In genomic region chr10:71865561-71866041, GRCh38 we compare ENCODE assay signal across 18 cellular contexts.
"Had no signal": no experiment of that assay in that cellular context is flagged by ENCODE, and none has a peak within 500 bp of the region (broad histone marks: within the 10 kb centered on the region; RNA-seq: fewer than 3 reads in every experiment).

No MANE protein-coding gene starts in this region.

- H3K4me1 ChIP-seq: prostate gland had no signal

- H3K27me3 ChIP-seq: esophagus muscularis mucosa, right lobe of liver, suprapubic skin, upper lobe of left lung had no signal

- DNase-seq: activated CD4-positive, alpha-beta T cell treated with anti-CD3 and anti-CD28 coated beads for 36 hours; activated CD8-positive, alpha-beta memory T cell treated with anti-CD3 and anti-CD28 coated beads, Interleukin-2, amount 50 U/mL, for 4 hours; activated CD8-positive, alpha-beta T cell treated with anti-CD3 and anti-CD28 coated beads for 36 hours; activated naive CD8-positive, alpha-beta T cell treated with anti-CD3 and anti-CD28 coated beads, Interleukin-2, amount 10 ng/mL, durations not matched to agents 7 days and 5 days; activated T-cell treated with anti-CD3 and anti-CD28 coated beads, Interleukin-2, amount 50 U/mL, for 72 hours; occipital lobe; right lobe of liver; stimulated activated CD4-positive, alpha-beta T cell treated with anti-CD3 and anti-CD28 coated beads, Interleukin-2, amount 100 ng/mL, for 48 hours; stimulated activated naive CD8-positive, alpha-beta T cell treated with anti-CD3 and anti-CD28 coated beads, Interleukin-15, Interleukin-2, amounts not matched to agents 100 U/mL and 50 U/mL, for 24 hours; T-helper 9 cell; upper lobe of left lung had no signal

- H3K27ac Mint-ChIP-seq: activated CD4-positive, alpha-beta T cell treated with anti-CD3 and anti-CD28 coated beads for 36 hours; activated CD8-positive, alpha-beta T cell treated with anti-CD3 and anti-CD28 coated beads for 36 hours; activated naive CD8-positive, alpha-beta T cell treated with anti-CD3 and anti-CD28 coated beads, Interleukin-2, amount 10 ng/mL, durations not matched to agents 7 days and 5 days; activated T-cell treated with anti-CD3 and anti-CD28 coated beads, Interleukin-2, amount 50 U/mL, for 72 hours; natural killer cell treated with Interleukin-12 subunit alpha and Interleukin-12 subunit beta and Interleukin-15 and Interleukin-18, amount 100 ng/mL, for 72 hours had no signal

- H3K4me3 ChIP-seq: esophagus muscularis mucosa, prostate gland, right lobe of liver, suprapubic skin, upper lobe of left lung had no signal

- H3K27me3 Mint-ChIP-seq: activated CD8-positive, alpha-beta T cell treated with anti-CD3 and anti-CD28 coated beads for 36 hours had no signal

- H3K9me3 Mint-ChIP-seq: activated CD8-positive, alpha-beta T cell treated with anti-CD3 and anti-CD28 coated beads for 36 hours; activated naive CD8-positive, alpha-beta T cell treated with anti-CD3 and anti-CD28 coated beads, Interleukin-2, amount 10 ng/mL, durations not matched to agents 7 days and 5 days; activated T-cell treated with anti-CD3 and anti-CD28 coated beads, Interleukin-2, amount 50 U/mL, for 72 hours; natural killer cell treated with Interleukin-12 subunit alpha and Interleukin-12 subunit beta and Interleukin-15 and Interleukin-18, amount 100 ng/mL, for 72 hours had no signal

- H3K9me3 ChIP-seq: esophagus muscularis mucosa, prostate gland, right lobe of liver, suprapubic skin, upper lobe of left lung had no signal

- H3K27ac ChIP-seq: esophagus muscularis mucosa, prostate gland, right lobe of liver, suprapubic skin, upper lobe of left lung, VCaP had no signal

- H3K36me3 Mint-ChIP-seq: activated naive CD8-positive, alpha-beta T cell treated with anti-CD3 and anti-CD28 coated beads, Interleukin-2, amount 10 ng/mL, durations not matched to agents 7 days and 5 days; natural killer cell treated with Interleukin-12 subunit alpha and Interleukin-12 subunit beta and Interleukin-15 and Interleukin-18, amount 100 ng/mL, for 72 hours had no signal

- H3K36me3 ChIP-seq: esophagus muscularis mucosa, prostate gland, right lobe of liver, suprapubic skin, upper lobe of left lung had no signal

- FAIRE-seq: colon had no signal

- H3K4me3 Mint-ChIP-seq: activated CD4-positive, alpha-beta T cell treated with anti-CD3 and anti-CD28 coated beads for 36 hours; activated CD8-positive, alpha-beta T cell treated with anti-CD3 and anti-CD28 coated beads for 36 hours; activated naive CD8-positive, alpha-beta T cell treated with anti-CD3 and anti-CD28 coated beads, Interleukin-2, amount 10 ng/mL, durations not matched to agents 7 days and 5 days; activated T-cell treated with anti-CD3 and anti-CD28 coated beads, Interleukin-2, amount 50 U/mL, for 72 hours; natural killer cell treated with Interleukin-12 subunit alpha and Interleukin-12 subunit beta and Interleukin-15 and Interleukin-18, amount 100 ng/mL, for 72 hours had no signal

- ATAC-seq: activated CD4-positive, alpha-beta T cell treated with anti-CD3 and anti-CD28 coated beads for 36 hours; activated CD8-positive, alpha-beta T cell treated with anti-CD3 and anti-CD28 coated beads for 36 hours; activated T-cell treated with anti-CD3 and anti-CD28 coated beads, Interleukin-2, amount 50 U/mL, for 72 hours; left lobe of liver; stimulated activated naive CD8-positive, alpha-beta T cell treated with anti-CD3 and anti-CD28 coated beads, Interleukin-15, Interleukin-2, amounts not matched to agents 100 U/mL and 50 U/mL, for 24 hours had no signal
